ENCODE assay signal across 1 cellular context in genomic region chr6:73655341-73655917, GRCh38.
TF ChIP-seq lines count a peak whose summit lies in the region.

No MANE protein-coding gene starts in this region.

TF ChIP-seq in GM23338, 12 proteins besides CTCF, POLR2A, EP300 and RAD21 (continued from another document):
- TF ChIP-seq, protein P1, sequence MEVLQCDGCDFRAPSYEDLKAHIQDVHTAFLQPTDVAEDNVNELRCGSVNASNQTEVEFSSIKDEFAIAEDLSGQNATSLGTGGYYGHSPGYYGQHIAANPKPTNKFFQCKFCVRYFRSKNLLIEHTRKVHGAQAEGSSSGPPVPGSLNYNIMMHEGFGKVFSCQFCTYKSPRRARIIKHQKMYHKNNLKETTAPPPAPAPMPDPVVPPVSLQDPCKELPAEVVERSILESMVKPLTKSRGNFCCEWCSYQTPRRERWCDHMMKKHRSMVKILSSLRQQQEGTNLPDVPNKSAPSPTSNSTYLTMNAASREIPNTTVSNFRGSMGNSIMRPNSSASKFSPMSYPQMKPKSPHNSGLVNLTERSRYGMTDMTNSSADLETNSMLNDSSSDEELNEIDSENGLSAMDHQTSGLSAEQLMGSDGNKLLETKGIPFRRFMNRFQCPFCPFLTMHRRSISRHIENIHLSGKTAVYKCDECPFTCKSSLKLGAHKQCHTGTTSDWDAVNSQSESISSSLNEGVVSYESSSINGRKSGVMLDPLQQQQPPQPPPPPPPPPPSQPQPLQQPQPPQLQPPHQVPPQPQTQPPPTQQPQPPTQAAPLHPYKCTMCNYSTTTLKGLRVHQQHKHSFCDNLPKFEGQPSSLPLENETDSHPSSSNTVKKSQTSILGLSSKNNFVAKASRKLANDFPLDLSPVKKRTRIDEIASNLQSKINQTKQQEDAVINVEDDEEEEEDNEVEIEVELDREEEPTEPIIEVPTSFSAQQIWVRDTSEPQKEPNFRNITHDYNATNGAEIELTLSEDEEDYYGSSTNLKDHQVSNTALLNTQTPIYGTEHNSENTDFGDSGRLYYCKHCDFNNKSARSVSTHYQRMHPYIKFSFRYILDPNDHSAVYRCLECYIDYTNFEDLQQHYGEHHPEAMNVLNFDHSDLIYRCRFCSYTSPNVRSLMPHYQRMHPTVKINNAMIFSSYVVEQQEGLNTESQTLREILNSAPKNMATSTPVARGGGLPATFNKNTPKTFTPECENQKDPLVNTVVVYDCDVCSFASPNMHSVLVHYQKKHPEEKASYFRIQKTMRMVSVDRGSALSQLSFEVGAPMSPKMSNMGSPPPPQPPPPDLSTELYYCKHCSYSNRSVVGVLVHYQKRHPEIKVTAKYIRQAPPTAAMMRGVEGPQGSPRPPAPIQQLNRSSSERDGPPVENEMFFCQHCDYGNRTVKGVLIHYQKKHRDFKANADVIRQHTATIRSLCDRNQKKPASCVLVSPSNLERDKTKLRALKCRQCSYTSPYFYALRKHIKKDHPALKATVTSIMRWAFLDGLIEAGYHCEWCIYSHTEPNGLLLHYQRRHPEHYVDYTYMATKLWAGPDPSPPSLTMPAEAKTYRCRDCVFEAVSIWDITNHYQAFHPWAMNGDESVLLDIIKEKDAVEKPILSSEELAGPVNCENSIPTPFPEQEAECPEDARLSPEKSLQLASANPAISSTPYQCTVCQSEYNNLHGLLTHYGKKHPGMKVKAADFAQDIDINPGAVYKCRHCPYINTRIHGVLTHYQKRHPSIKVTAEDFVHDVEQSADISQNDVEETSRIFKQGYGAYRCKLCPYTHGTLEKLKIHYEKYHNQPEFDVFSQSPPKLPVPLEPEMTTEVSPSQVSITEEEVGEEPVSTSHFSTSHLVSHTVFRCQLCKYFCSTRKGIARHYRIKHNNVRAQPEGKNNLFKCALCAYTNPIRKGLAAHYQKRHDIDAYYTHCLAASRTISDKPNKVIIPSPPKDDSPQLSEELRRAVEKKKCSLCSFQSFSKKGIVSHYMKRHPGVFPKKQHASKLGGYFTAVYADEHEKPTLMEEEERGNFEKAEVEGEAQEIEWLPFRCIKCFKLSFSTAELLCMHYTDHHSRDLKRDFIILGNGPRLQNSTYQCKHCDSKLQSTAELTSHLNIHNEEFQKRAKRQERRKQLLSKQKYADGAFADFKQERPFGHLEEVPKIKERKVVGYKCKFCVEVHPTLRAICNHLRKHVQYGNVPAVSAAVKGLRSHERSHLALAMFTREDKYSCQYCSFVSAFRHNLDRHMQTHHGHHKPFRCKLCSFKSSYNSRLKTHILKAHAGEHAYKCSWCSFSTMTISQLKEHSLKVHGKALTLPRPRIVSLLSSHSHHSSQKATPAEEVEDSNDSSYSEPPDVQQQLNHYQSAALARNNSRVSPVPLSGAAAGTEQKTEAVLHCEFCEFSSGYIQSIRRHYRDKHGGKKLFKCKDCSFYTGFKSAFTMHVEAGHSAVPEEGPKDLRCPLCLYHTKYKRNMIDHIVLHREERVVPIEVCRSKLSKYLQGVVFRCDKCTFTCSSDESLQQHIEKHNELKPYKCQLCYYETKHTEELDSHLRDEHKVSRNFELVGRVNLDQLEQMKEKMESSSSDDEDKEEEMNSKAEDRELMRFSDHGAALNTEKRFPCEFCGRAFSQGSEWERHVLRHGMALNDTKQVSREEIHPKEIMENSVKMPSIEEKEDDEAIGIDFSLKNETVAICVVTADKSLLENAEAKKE (CRISPR knock-in tag; IDR thresholded peaks at IDR 0.05): no peak
- no peak for TF ChIP-seq NANOG (IDR thresholded peaks at IDR 0.05; ENCODE audit: borderline replicate concordance)
- TF ChIP-seq ZNF114 (CRISPR knock-in tag; IDR thresholded peaks at IDR 0.05): no peak
- TF ChIP-seq, protein P2, sequence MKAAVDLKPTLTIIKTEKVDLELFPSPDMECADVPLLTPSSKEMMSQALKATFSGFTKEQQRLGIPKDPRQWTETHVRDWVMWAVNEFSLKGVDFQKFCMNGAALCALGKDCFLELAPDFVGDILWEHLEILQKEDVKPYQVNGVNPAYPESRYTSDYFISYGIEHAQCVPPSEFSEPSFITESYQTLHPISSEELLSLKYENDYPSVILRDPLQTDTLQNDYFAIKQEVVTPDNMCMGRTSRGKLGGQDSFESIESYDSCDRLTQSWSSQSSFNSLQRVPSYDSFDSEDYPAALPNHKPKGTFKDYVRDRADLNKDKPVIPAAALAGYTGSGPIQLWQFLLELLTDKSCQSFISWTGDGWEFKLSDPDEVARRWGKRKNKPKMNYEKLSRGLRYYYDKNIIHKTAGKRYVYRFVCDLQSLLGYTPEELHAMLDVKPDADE (IDR thresholded peaks at IDR 0.05): no peak
- TF ChIP-seq JUNB (IDR thresholded peaks at IDR 0.05; ENCODE audit: unreplicated experiment): no peak
- TF ChIP-seq EZH2phosphoT487 (IDR thresholded peaks at IDR 0.05; ENCODE audit: unreplicated experiment): no peak
- no peak for TF ChIP-seq ZNF331 (CRISPR knock-in tag; IDR thresholded peaks at IDR 0.05; ENCODE audit: low read depth)
- no peak for TF ChIP-seq EZH2 (IDR thresholded peaks at IDR 0.05; ENCODE audit: low read depth, unreplicated experiment)
- TF ChIP-seq POLR2AphosphoS5 (IDR thresholded peaks at IDR 0.05; ENCODE audit: low read depth): no peak
- TF ChIP-seq REST (IDR thresholded peaks at IDR 0.05; ENCODE audit: unreplicated experiment): no peak
